Comparison of ENCODE assay signal across 1 cellular context in the genomic region with DNA sequence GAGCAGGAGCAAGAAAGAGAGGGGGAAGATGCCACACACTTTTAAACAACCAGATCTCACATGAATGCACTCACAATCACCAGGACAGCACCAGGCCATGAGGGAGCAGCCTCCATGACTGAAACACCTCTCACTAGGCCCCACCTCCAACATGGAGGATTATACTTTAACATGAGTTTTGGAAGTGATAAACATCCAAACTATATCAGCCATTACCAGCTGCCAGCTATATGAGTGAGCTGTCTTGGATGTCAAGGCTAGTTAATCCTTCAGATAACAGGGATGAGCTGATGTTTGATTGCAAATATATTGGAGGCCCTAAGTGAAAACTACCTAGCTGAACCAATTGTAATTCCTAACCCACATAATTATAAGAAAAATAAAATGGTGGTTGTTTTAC.
TF ChIP-seq lines count a peak whose summit lies in the region.

No MANE protein-coding gene starts in this region.

TF ChIP-seq in K562, 482 proteins besides CTCF, POLR2A, EP300 and RAD21 (continued from another document and continues in another):
- TF ChIP-seq PML (IDR thresholded peaks at IDR 0.05; ENCODE audit: low read length) (0 out of 2 replicates have a peak, but pooled peaks have one; percentile 26), ELF2 (CRISPR knock-in tag; IDR thresholded peaks at IDR 0.05) (no peak), BHLHE40 (IDR thresholded peaks at IDR 0.05; ENCODE audit: low read length) (no peak), PHTF2 (CRISPR knock-in tag; IDR thresholded peaks at IDR 0.05) (no peak), NR0B1 (IDR thresholded peaks at IDR 0.05; ENCODE audit: partially characterized antibody) (no peak), KLF13 (tag; IDR thresholded peaks at IDR 0.05; ENCODE audit: borderline replicate concordance, low read depth) (no peak), DIDO1 (tag; IDR thresholded peaks at IDR 0.05; ENCODE audit: low read depth) (no peak), ZNF41 (CRISPR knock-in tag; conservative IDR thresholded peaks at IDR 0.05) (no peak), CUX1 (CRISPR knock-in tag; IDR thresholded peaks at IDR 0.05) (no peak), KDM2B (CRISPR knock-in tag; IDR thresholded peaks at IDR 0.05) (no peak), STAT5A (IDR thresholded peaks at IDR 0.05; ENCODE audit: borderline replicate concordance, low read length) (peak; percentile 16; the same call in 1 of the 2 replicates), ZBTB9 (CRISPR knock-in tag; IDR thresholded peaks at IDR 0.05) (no peak), CHCHD3 (CRISPR knock-in tag; IDR thresholded peaks at IDR 0.05) (no peak), ATF3 (IDR thresholded peaks at IDR 0.05) (no peak), ATF3 (CRISPR knock-in tag; conservative IDR thresholded peaks at IDR 0.05) (no peak), BCOR (IDR thresholded peaks at IDR 0.05) (no peak), ZNF561 (CRISPR knock-in tag; conservative IDR thresholded peaks at IDR 0.05) (no peak), WHSC1 (IDR thresholded peaks at IDR 0.05; ENCODE audit: low read length) (no peak), SAP30 (IDR thresholded peaks at IDR 0.05; ENCODE audit: borderline replicate concordance, insufficient read depth, low read depth, low read length, poor library complexity, severe bottlenecking) (no peak), CBX3 (IDR thresholded peaks at IDR 0.05; ENCODE audit: borderline replicate concordance in 1 of 2, low read length in 2 of 2) (no peak), ZNF239 (CRISPR knock-in tag; IDR thresholded peaks at IDR 0.05) (no peak), NFIC (IDR thresholded peaks at IDR 0.05) (no peak), HBP1 (CRISPR knock-in tag; IDR thresholded peaks at IDR 0.05) (no peak), SMARCE1 (IDR thresholded peaks at IDR 0.05) (no peak), ZNF263 (CRISPR knock-in tag; IDR thresholded peaks at IDR 0.05; ENCODE audit: borderline replicate concordance) (no peak), CREB1 (IDR thresholded peaks at IDR 0.05) (no peak), CREB1 (CRISPR knock-in tag; IDR thresholded peaks at IDR 0.05) (no peak), SIX5 (IDR thresholded peaks at IDR 0.05; ENCODE audit: borderline replicate concordance in 1 of 2, insufficient read depth in 1 of 2, low read depth in 1 of 2, low read length in 2 of 2) (no peak), SMC3 (conservative IDR thresholded peaks at IDR 0.05; ENCODE audit: insufficient read depth, low read depth, low read length) (no peak), ASH1L (IDR thresholded peaks at IDR 0.05; ENCODE audit: borderline replicate concordance, low read depth, partially characterized antibody) (no peak), ZSCAN32 (CRISPR knock-in tag; IDR thresholded peaks at IDR 0.05) (no peak), ARID1B (IDR thresholded peaks at IDR 0.05) (peak; percentile 73), PTTG1 (tag; IDR thresholded peaks at IDR 0.05; ENCODE audit: low read depth) (no peak), TAF9B (IDR thresholded peaks at IDR 0.05; ENCODE audit: partially characterized antibody) (no peak), TEAD1 (CRISPR knock-in tag; IDR thresholded peaks at IDR 0.05) (no peak), RBM39 (optimal IDR thresholded peaks at IDR 0.05; ENCODE audit: low read depth, low read length) (no peak)
- TF ChIP-seq, protein P1, sequence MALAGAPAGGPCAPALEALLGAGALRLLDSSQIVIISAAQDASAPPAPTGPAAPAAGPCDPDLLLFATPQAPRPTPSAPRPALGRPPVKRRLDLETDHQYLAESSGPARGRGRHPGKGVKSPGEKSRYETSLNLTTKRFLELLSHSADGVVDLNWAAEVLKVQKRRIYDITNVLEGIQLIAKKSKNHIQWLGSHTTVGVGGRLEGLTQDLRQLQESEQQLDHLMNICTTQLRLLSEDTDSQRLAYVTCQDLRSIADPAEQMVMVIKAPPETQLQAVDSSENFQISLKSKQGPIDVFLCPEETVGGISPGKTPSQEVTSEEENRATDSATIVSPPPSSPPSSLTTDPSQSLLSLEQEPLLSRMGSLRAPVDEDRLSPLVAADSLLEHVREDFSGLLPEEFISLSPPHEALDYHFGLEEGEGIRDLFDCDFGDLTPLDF (CRISPR knock-in tag; IDR thresholded peaks at IDR 0.05), result no peak
- TF ChIP-seq, protein P2, sequence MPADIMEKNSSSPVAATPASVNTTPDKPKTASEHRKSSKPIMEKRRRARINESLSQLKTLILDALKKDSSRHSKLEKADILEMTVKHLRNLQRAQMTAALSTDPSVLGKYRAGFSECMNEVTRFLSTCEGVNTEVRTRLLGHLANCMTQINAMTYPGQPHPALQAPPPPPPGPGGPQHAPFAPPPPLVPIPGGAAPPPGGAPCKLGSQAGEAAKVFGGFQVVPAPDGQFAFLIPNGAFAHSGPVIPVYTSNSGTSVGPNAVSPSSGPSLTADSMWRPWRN (IDR thresholded peaks at IDR 0.05; ENCODE audit: low read depth), result no peak
- TF ChIP-seq, protein P3, sequence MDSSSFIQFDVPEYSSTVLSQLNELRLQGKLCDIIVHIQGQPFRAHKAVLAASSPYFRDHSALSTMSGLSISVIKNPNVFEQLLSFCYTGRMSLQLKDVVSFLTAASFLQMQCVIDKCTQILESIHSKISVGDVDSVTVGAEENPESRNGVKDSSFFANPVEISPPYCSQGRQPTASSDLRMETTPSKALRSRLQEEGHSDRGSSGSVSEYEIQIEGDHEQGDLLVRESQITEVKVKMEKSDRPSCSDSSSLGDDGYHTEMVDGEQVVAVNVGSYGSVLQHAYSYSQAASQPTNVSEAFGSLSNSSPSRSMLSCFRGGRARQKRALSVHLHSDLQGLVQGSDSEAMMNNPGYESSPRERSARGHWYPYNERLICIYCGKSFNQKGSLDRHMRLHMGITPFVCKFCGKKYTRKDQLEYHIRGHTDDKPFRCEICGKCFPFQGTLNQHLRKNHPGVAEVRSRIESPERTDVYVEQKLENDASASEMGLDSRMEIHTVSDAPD (CRISPR knock-in tag; IDR thresholded peaks at IDR 0.05), result no peak
- TF ChIP-seq, protein P4, sequence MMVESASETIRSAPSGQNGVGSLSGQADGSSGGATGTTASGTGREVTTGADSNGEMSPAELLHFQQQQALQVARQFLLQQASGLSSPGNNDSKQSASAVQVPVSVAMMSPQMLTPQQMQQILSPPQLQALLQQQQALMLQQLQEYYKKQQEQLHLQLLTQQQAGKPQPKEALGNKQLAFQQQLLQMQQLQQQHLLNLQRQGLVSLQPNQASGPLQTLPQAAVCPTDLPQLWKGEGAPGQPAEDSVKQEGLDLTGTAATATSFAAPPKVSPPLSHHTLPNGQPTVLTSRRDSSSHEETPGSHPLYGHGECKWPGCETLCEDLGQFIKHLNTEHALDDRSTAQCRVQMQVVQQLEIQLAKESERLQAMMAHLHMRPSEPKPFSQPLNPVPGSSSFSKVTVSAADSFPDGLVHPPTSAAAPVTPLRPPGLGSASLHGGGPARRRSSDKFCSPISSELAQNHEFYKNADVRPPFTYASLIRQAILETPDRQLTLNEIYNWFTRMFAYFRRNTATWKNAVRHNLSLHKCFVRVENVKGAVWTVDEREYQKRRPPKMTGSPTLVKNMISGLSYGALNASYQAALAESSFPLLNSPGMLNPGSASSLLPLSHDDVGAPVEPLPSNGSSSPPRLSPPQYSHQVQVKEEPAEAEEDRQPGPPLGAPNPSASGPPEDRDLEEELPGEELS (CRISPR knock-in tag; IDR thresholded peaks at IDR 0.05; ENCODE audit: borderline replicate concordance), result no peak
- TF ChIP-seq, protein P5, sequence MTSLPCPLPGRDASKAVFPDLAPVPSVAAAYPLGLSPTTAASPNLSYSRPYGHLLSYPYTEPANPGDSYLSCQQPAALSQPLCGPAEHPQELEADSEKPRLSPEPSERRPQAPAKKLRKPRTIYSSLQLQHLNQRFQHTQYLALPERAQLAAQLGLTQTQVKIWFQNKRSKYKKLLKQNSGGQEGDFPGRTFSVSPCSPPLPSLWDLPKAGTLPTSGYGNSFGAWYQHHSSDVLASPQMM (CRISPR knock-in tag; IDR thresholded peaks at IDR 0.05), result no peak
- TF ChIP-seq, protein P6, sequence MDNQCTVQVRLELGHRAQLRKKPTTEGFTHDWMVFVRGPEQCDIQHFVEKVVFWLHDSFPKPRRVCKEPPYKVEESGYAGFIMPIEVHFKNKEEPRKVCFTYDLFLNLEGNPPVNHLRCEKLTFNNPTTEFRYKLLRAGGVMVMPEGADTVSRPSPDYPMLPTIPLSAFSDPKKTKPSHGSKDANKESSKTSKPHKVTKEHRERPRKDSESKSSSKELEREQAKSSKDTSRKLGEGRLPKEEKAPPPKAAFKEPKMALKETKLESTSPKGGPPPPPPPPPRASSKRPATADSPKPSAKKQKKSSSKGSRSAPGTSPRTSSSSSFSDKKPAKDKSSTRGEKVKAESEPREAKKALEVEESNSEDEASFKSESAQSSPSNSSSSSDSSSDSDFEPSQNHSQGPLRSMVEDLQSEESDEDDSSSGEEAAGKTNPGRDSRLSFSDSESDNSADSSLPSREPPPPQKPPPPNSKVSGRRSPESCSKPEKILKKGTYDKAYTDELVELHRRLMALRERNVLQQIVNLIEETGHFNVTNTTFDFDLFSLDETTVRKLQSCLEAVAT (IDR thresholded peaks at IDR 0.05), result no peak
